Comparison of ENCODE assay signal across 8 cellular contexts in genomic region chrX:15301924-15302323, GRCh38.
DNase-seq lines count a peak whose midpoint lies in the region; ATAC-seq and TF ChIP-seq lines count a peak whose summit lies in the region.

No MANE protein-coding gene starts in this region.

- no peak for TF ChIP-seq CTCF in fibroblast of mammary gland (conservative IDR thresholded peaks at IDR 0.05; ENCODE audit: control insufficient read depth, insufficient read depth, low read depth, low read length)

- DNase-seq in DMS53 (lab: John Stamatoyannopoulos, UW), result peak; percentile 44
- DNase-seq in DMS53 treated with DMSO at 0.1 percent for 48 hours (lab: John Stamatoyannopoulos, UW; ENCODE audit: unreplicated experiment), result no peak
- peak; percentile 67 to 80 for DNase-seq in NOMO-1 (lab: John Stamatoyannopoulos, UW; ENCODE audit: unreplicated experiment in 2 of 2)
- peak; percentile 40 for DNase-seq in fibroblast of mammary gland (ENCODE audit: low read depth)
- peak; percentile 13 for DNase-seq in skeletal muscle cell (ENCODE audit: low read depth)

- H3K4me3 ChIP-seq in fibroblast of mammary gland (ENCODE audit: control insufficient read depth, low read depth, low read length), result no peak overlapping the region
- no peak overlapping the region for H3K4me3 ChIP-seq in skeletal muscle cell (ENCODE audit: low read depth, low read length)

- no peak for ATAC-seq in HG03108 (IDR thresholded peaks at IDR 0.05; ENCODE audit: unreplicated experiment)
- no peak for ATAC-seq in HG02623 (IDR thresholded peaks at IDR 0.05; ENCODE audit: unreplicated experiment)
- no peak for ATAC-seq in GM18858 (IDR thresholded peaks at IDR 0.05; ENCODE audit: unreplicated experiment)
